ENCODE assay signal across 11 cellular contexts in the genomic region with DNA sequence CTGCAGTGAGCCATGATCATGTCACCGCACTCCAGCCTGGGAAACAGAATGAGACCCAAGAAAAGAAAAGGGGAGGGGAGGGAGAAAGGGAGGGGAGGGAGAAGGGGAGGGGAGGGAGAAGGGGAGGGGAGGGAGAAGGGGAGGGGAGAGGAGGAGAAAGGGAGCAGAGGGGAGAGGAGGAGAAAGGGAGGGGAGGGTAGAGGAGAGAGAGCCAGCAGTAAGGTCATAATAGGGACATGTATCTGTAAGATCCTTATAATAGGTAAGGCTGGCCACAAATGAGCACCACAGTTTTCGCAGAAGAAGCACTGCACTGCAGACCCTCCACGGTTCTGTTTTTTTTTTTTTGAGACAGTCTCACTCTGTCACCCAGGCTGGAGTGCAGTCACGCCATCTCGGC.
"Had no signal": no experiment of that assay in that cellular context is flagged by ENCODE, and none has a peak within 500 bp of the region (broad histone marks: within the 10 kb centered on the region; RNA-seq: fewer than 3 reads in every experiment).

No MANE protein-coding gene starts in this region.

- DNase-seq: GM23248, GOT3, H7, H9, HCEC 1CT, HFFc6 had no signal

- H3K4me2 ChIP-seq: GM23338 had no signal

- H3K4me1 ChIP-seq: HAP-1 had no signal

- H3K36me3 ChIP-seq: HAP-1 had no signal

- H3K4me3 ChIP-seq: GM23248, GM23338, HAP-1 had no signal

- H3K9me3 ChIP-seq: HAP-1 had no signal

- H3K9ac ChIP-seq: GM23248 had no signal

- FAIRE-seq: H1, H54 had no signal

- H3K27ac ChIP-seq: GM23248 had no signal

- H2AFZ ChIP-seq: GM23248, GM23338 had no signal

- ATAC-seq: GM23338, HCT116 had no signal
